In the genomic region with DNA sequence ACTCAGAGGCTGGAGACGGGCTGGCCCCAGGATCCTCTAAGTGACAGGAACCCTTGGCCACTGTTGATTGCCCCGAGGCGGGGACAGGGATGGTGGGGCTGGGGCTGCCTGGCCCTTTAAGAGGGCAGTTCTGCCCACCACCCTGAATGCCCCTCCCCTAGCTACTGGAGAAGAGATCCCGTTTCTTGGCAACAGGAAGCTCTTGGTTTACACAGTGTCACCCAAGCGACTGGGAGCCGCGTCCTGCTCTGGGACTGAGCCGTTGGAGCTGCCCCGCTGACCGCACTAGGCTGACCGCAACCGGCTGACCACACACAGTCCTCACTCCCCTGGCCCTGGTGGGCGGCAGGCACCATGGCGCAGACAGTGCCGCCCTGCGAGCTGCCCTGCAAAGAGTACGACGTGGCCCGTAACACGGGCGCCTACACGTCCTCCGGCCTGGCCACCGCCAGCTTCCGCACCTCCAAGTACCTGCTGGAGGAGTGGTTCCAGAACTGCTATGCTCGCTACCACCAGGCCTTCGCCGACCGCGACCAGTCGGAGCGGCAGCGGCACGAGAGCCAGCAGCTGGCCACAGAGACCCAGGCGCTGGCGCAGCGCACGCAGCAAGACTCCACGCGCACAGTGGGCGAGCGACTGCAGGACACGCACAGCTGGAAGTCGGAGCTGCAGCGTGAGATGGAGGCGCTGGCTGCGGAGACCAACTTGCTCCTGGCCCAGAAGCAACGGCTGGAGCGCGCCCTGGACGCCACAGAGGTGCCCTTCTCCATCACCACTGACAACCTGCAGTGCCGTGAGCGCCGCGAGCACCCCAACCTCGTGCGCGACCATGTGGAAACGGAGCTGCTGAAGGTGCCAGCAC, we compare ENCODE assay signal across 12 cellular contexts. TPM values are rescaled to one million over a fixed set of nuclear protein-coding genes. Genes with fewer than 3 reads are reported as not detected.
DNase-seq lines count a peak whose midpoint lies in the region; ATAC-seq and TF ChIP-seq lines count a peak whose summit lies in the region.
"Had no signal": no experiment of that assay in that cellular context is flagged by ENCODE, and none has a peak within 500 bp of the region (broad histone marks: within the 10 kb centered on the region; RNA-seq: fewer than 3 reads in every experiment).

A gene with protein sequence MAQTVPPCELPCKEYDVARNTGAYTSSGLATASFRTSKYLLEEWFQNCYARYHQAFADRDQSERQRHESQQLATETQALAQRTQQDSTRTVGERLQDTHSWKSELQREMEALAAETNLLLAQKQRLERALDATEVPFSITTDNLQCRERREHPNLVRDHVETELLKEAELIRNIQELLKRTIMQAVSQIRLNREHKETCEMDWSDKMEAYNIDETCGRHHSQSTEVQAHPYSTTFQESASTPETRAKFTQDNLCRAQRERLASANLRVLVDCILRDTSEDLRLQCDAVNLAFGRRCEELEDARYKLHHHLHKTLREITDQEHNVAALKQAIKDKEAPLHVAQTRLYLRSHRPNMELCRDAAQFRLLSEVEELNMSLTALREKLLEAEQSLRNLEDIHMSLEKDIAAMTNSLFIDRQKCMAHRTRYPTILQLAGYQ (plus strand): TSS at position 205 of the 862 bp plus-strand sequence. CDS start 150 bp downstream, at position 355.

- peaks cover 7% of the 10 kb centered on the region; the same call in 1 of the 2 replicates for H3K9me3 ChIP-seq in HUES64 (ENCODE audit: insufficient read depth, low read depth, low read length)
- no peaks in the 10 kb centered on the region for H3K9me3 ChIP-seq in CD8-positive, alpha-beta T cell (ENCODE audit: low read length)

- H3K27me3 Mint-ChIP-seq in nephron (ENCODE audit: low read depth), result peaks cover 53% of the 10 kb centered on the region
- H3K27me3 Mint-ChIP-seq in activated CD8-positive, alpha-beta T cell treated with anti-CD3 and anti-CD28 coated beads, Interleukin-2, amount 10 ng/mL, durations not matched to agents 7 days and 5 days (ENCODE audit: low read depth), result peaks cover 7% of the 10 kb centered on the region
- peaks cover 53% of the 10 kb centered on the region for H3K27me3 Mint-ChIP-seq in stimulated activated naive CD8-positive, alpha-beta T cell treated with anti-CD3 and anti-CD28 coated beads, Interleukin-15, amount 100 ng/mL, for 72 hours
- peaks cover 11% of the 10 kb centered on the region for H3K27me3 Mint-ChIP-seq in CD8-positive, alpha-beta T cell (ENCODE audit: low read depth)

- DNase-seq in DMS53 (lab: John Stamatoyannopoulos, UW) (peak; percentile 93), astrocyte of the hippocampus (ENCODE audit: low read depth, low spot score) (peak; percentile 36), NCI-H2171 treated with DMSO at 0.1 percent for 48 hours (lab: John Stamatoyannopoulos, UW) (no peak)
- no peak for DNase-seq in activated CD8-positive, alpha-beta T cell treated with anti-CD3 and anti-CD28 coated beads, Interleukin-2, amount 10 ng/mL, durations not matched to agents 7 days and 5 days
- DNase-seq in stimulated activated naive CD8-positive, alpha-beta T cell treated with anti-CD3 and anti-CD28 coated beads, Interleukin-15, amount 100 ng/mL, for 72 hours, result no peak
- no peak for DNase-seq in CD8-positive, alpha-beta T cell
- DNase-seq: activated CD8-positive, alpha-beta memory T cell treated with anti-CD3 and anti-CD28 coated beads, Interleukin-2, amount 50 U/mL, for 48 hours; CD8-positive, alpha-beta memory T cell had no signal

- no peaks in the 10 kb centered on the region for H3K9me3 Mint-ChIP-seq in nephron
- H3K9me3 Mint-ChIP-seq in activated CD8-positive, alpha-beta T cell treated with anti-CD3 and anti-CD28 coated beads, Interleukin-2, amount 10 ng/mL, durations not matched to agents 7 days and 5 days (ENCODE audit: insufficient read depth), result no peaks in the 10 kb centered on the region
- no peaks in the 10 kb centered on the region for H3K9me3 Mint-ChIP-seq in stimulated activated naive CD8-positive, alpha-beta T cell treated with anti-CD3 and anti-CD28 coated beads, Interleukin-15, amount 100 ng/mL, for 72 hours
- H3K9me3 Mint-ChIP-seq in CD8-positive, alpha-beta T cell, result no peaks in the 10 kb centered on the region

- no peak within 1 kb of the TSS for H3K9ac ChIP-seq in HUES64 (ENCODE audit: low read depth, low read length)

- 59% methylated on average over 59 of the region's 59 CpGs for WGBS in HUES64

- POLR2A ChIA-PET in activated CD8-positive, alpha-beta T cell treated with anti-CD3 and anti-CD28 coated beads, Interleukin-2, amount 10 ng/mL, durations not matched to agents 7 days and 5 days (lab: Charles Lee), result no interaction called here
- POLR2A ChIA-PET in CD8-positive, alpha-beta T cell (lab: Charles Lee), result no interaction called here

- CTCF ChIA-PET in activated CD8-positive, alpha-beta T cell treated with anti-CD3 and anti-CD28 coated beads, Interleukin-2, amount 10 ng/mL, durations not matched to agents 7 days and 5 days (lab: Charles Lee), result no interaction called here
- CTCF ChIA-PET in CD8-positive, alpha-beta T cell (lab: Charles Lee), result no interaction called here

- H3K4me1 Mint-ChIP-seq in nephron, result no peaks in the 10 kb centered on the region
- no peaks in the 10 kb centered on the region for H3K4me1 Mint-ChIP-seq in activated CD8-positive, alpha-beta T cell treated with anti-CD3 and anti-CD28 coated beads, Interleukin-2, amount 10 ng/mL, durations not matched to agents 7 days and 5 days (ENCODE audit: low read depth)
- H3K4me1 Mint-ChIP-seq in stimulated activated naive CD8-positive, alpha-beta T cell treated with anti-CD3 and anti-CD28 coated beads, Interleukin-15, amount 100 ng/mL, for 72 hours, result no peaks in the 10 kb centered on the region
- no peaks in the 10 kb centered on the region for H3K4me1 Mint-ChIP-seq in CD8-positive, alpha-beta T cell (ENCODE audit: low read depth)

- no peaks in the 10 kb centered on the region for H3K36me3 ChIP-seq in HUES64 (ENCODE audit: insufficient read depth, low read length)
- no peaks in the 10 kb centered on the region for H3K36me3 ChIP-seq in CD8-positive, alpha-beta T cell (ENCODE audit: insufficient read depth, low read length)

- peak within 1 kb of the TSS; percentile 58 to 68 (median 66) for H3K4me3 Mint-ChIP-seq in nephron
- H3K4me3 Mint-ChIP-seq in activated CD8-positive, alpha-beta T cell treated with anti-CD3 and anti-CD28 coated beads, Interleukin-2, amount 10 ng/mL, durations not matched to agents 7 days and 5 days, result no peak within 1 kb of the TSS
- H3K4me3 Mint-ChIP-seq in stimulated activated naive CD8-positive, alpha-beta T cell treated with anti-CD3 and anti-CD28 coated beads, Interleukin-15, amount 100 ng/mL, for 72 hours, result no peak within 1 kb of the TSS
- no peak within 1 kb of the TSS for H3K4me3 Mint-ChIP-seq in CD8-positive, alpha-beta T cell

- H3K27ac ChIP-seq in HUES64 (ENCODE audit: low read depth, low read length), result no peak within 1 kb of the TSS
- no peak within 1 kb of the TSS for H3K27ac ChIP-seq in CD8-positive, alpha-beta T cell (ENCODE audit: low read depth, low read length)

- H3K27ac Mint-ChIP-seq in nephron, result no peak within 1 kb of the TSS
- H3K27ac Mint-ChIP-seq in activated CD8-positive, alpha-beta T cell treated with anti-CD3 and anti-CD28 coated beads, Interleukin-2, amount 10 ng/mL, durations not matched to agents 7 days and 5 days, result no peak within 1 kb of the TSS
- H3K27ac Mint-ChIP-seq in stimulated activated naive CD8-positive, alpha-beta T cell treated with anti-CD3 and anti-CD28 coated beads, Interleukin-15, amount 100 ng/mL, for 72 hours, result no peak within 1 kb of the TSS
- H3K27ac Mint-ChIP-seq in CD8-positive, alpha-beta T cell, result no peak within 1 kb of the TSS
- H3K27ac Mint-ChIP-seq: CD8-positive, alpha-beta memory T cell had no signal

- intact Hi-C loops in CD8-positive, alpha-beta T cell (cut with DNase I, micrococcal nuclease), result loop anchor here (10.0 kb wide), 1 partner anchor 243 kb away; no protein-coding TSS in a partner anchor

- no peak for ATAC-seq in activated CD8-positive, alpha-beta T cell treated with anti-CD3 and anti-CD28 coated beads, Interleukin-2, amount 10 ng/mL, durations not matched to agents 7 days and 5 days
- no peak for ATAC-seq in stimulated activated naive CD8-positive, alpha-beta T cell treated with anti-CD3 and anti-CD28 coated beads, Interleukin-15, amount 100 ng/mL, for 72 hours
- no peak for ATAC-seq in CD8-positive, alpha-beta T cell

- peaks cover 39% of the 10 kb centered on the region for H3K27me3 ChIP-seq in HUES64 (ENCODE audit: insufficient read depth, low read length)
- H3K27me3 ChIP-seq in CD8-positive, alpha-beta T cell (ENCODE audit: insufficient read depth, low read length), result no peaks in the 10 kb centered on the region

- H3K4me1 ChIP-seq in HUES64 (ENCODE audit: insufficient read depth, low read length), result no peaks in the 10 kb centered on the region
- no peaks in the 10 kb centered on the region for H3K4me1 ChIP-seq in CD8-positive, alpha-beta T cell (ENCODE audit: insufficient read depth, low read length)

- peak within 1 kb of the TSS; percentile 32 for H3K4me3 ChIP-seq in HUES64 (ENCODE audit: low read length)
- H3K4me3 ChIP-seq in CD8-positive, alpha-beta T cell (ENCODE audit: low read depth, low read length), result no peak within 1 kb of the TSS

- no peak for TF ChIP-seq CTCF in nephron (IDR thresholded peaks at IDR 0.05; ENCODE audit: unreplicated experiment in 3 of 3)
- TF ChIP-seq CTCF in CD8-positive, alpha-beta T cell (IDR thresholded peaks at IDR 0.05), result no peak

- no peaks in the 10 kb centered on the region for H3K36me3 Mint-ChIP-seq in nephron (ENCODE audit: low read depth)
- no peaks in the 10 kb centered on the region for H3K36me3 Mint-ChIP-seq in activated CD8-positive, alpha-beta T cell treated with anti-CD3 and anti-CD28 coated beads, Interleukin-2, amount 10 ng/mL, durations not matched to agents 7 days and 5 days (ENCODE audit: low read depth)
- no peaks in the 10 kb centered on the region for H3K36me3 Mint-ChIP-seq in CD8-positive, alpha-beta T cell
- H3K36me3 Mint-ChIP-seq: CD8-positive, alpha-beta memory T cell had no signal

RNA-seq across cellular contexts. Expression of the gene that starts here (rescaled TPM):
- not detected for polyA plus RNA-seq in HUES64 (2013, experiment 1 of 2)
- polyA plus RNA-seq in HUES64 (2013, experiment 2 of 2), result not detected
- not detected for total RNA-seq in activated CD8-positive, alpha-beta T cell treated with anti-CD3 and anti-CD28 coated beads, Interleukin-2, amount 10 ng/mL, durations not matched to agents 7 days and 5 days
- total RNA-seq in CD8-positive, alpha-beta T cell, result not detected
- total RNA-seq: CD8-positive, alpha-beta memory T cell; mononuclear cell; temporal lobe had no signal
- polyA plus RNA-seq: CD8-positive, alpha-beta memory T cell had no signal

Comparison
In these comparisons a context has a peak if more than half of its experiments do, and no peak if none do; other contexts are left out.
1. DNase-seq: peak in DMS53 (single experiment) and astrocyte of the hippocampus (single experiment); none in activated CD8-positive, alpha-beta T cell treated with anti-CD3 and anti-CD28 coated beads, Interleukin-2, amount 10 ng/mL, durations not matched to agents 7 days and 5 days (single experiment), stimulated activated naive CD8-positive, alpha-beta T cell treated with anti-CD3 and anti-CD28 coated beads, Interleukin-15, amount 100 ng/mL, for 72 hours (0 of 2), CD8-positive, alpha-beta T cell (0 of 7) and NCI-H2171 treated with DMSO at 0.1 percent for 48 hours (single experiment).
2. H3K4me3 Mint-ChIP-seq: peak in nephron (3 of 3); none in activated CD8-positive, alpha-beta T cell treated with anti-CD3 and anti-CD28 coated beads, Interleukin-2, amount 10 ng/mL, durations not matched to agents 7 days and 5 days (single experiment), stimulated activated naive CD8-positive, alpha-beta T cell treated with anti-CD3 and anti-CD28 coated beads, Interleukin-15, amount 100 ng/mL, for 72 hours (0 of 2) and CD8-positive, alpha-beta T cell (single experiment).